In the genomic region with DNA sequence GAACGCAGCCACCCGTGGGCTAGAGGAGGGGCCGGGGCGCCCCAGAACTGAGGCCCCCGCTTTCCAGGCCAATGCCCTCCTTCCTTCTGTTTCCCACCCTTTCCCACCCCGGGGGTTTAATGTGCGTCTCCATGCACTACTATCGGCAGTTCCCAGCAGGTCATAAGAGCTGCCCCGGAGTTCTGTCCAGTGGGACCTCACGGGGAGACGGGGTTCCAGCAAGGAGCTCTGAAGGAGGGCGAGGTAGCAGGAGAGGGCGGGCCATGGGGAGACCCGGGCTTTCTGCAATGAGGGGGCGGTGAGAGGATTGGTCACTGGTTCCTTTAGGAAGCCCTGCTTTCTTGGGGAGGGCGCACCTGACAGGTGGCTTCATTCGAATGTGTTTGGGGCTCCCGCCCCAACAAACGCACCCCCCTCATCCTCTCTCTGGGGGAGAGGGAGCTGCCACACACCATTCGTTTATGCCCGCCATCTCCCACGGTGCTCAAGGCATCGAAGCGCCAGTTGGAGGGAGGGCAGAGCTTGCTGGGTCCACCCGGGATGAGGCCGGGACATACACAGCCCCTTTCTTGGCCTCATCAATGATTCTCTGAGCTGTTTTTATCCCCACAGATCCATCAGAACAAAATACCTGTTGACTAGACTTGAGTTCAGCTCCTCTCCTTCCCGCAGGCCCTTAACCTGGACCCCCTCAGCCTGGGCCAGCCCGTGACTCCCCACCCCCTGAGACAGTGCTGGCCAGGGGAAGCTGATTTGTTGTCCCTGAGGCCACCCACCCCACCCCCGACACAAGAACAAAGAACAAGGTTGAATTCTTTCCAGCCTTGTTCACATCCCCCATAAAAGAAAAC, we compare ENCODE assay signal across 1 cellular context.
TF ChIP-seq lines count a peak whose summit lies in the region.

No MANE protein-coding gene starts in this region.

TF ChIP-seq in HEK293, 187 proteins besides CTCF, POLR2A, EP300 and RAD21 (continued from another document):
- TF ChIP-seq PRDM4 (tag by site-specific recombination; IDR thresholded peaks at IDR 0.05), result no peak
